In the genomic region with DNA sequence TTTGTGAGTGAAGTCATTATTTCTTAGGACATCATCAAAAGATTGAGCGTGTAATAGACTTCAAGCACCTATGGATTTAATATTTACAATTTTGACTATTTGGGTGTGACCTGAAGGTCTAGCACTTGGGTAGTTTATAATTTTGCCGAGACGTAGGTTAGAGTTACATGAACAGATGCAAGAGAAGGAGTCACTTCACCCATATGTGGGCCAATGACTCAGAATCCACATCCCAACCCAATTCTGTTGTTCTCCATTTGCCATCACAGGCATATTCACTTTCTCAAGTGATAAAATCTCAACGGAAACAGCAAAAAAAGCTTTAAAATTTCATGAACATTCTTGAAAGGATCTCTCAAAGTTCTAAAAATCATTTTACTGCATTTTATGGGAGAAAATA, we compare ENCODE assay signal across 20 cellular contexts.
"Had no signal": no experiment of that assay in that cellular context is flagged by ENCODE, and none has a peak within 500 bp of the region (broad histone marks: within the 10 kb centered on the region; RNA-seq: fewer than 3 reads in every experiment).

No MANE protein-coding gene starts in this region.

- H3K27ac ChIP-seq: SK-N-MC had no signal

- H3K27me3 ChIP-seq: SJSA1 had no signal

- H3K9me3 ChIP-seq: SJSA1 had no signal

- H3K4me3 ChIP-seq: SJSA1, SK-N-MC had no signal

- DNase-seq: Karpas-422, KBM-7, MM.1S, NCI-H1092 treated with DMSO at 0.1 percent for 48 hours, NCI-H1436, NCI-H187, NCI-H2029, NCI-H2081 treated with DMSO at 0.1 percent for 48 hours, NCI-H2171, NCI-H226, NCI-H446, NCI-H510A, NCI-H524 treated with DMSO at 0.1 percent for 48 hours, NCI-H69, NCI-H774, Right ventricle myocardium superior, RPMI8226, SIG-M5 had no signal

- H3K36me3 ChIP-seq: SJSA1 had no signal
